ENCODE assay signal across 8 cellular contexts in the genomic region with DNA sequence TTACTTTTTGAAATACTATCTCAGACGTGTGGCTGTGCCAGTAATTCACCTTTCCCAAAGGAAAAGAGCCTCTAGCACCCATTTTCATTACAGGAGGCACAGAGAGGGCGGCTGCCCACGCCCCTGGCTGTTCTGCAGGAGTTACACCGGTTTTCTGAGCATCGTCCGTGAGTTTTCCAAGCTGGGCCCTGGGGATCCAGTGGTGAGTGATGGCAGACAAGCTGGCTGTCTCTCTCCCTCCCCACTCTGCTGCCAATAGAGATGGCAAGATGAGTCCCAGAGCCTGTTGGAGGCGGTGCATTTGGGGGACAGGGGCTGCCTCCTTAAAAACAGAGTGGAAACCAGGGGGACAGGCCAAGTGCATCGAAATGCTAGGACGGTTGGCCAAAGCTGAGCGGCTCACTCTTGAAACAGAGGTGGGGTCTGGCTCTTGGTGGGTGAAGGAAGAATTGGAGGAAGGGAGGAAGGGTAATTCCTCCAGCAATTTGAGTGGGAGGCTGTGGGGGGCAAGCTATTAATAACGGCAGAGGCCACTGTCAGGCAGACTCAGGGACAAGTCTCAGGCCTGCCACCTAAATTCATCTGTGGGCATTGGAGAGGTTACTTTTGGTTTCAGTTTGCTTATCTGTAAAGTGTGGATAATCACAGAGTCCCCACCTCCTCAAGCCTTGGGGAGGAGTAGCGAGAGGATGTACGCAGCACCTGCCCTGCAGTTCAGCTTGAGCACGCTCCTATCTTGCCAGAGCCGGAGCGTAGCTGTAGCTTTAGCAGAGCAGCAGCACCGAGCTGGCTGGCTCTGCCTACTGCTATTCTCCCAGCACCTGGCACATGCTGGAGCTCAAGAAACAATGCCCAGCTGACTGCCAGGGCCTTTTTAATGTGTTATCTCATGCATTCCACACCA. TPM values are rescaled to one million over a fixed set of nuclear protein-coding genes. Genes with fewer than 3 reads are reported as not detected.
DNase-seq lines count a peak whose midpoint lies in the region; ATAC-seq and TF ChIP-seq lines count a peak whose summit lies in the region.

No MANE protein-coding gene starts in this region.

- H3K27me3 Mint-ChIP-seq in activated T-cell treated with anti-CD3 and anti-CD28 coated beads, Interleukin-2, amount 50 U/mL, for 4 hours (ENCODE audit: low read depth) = no peaks in the 10 kb centered on the region
- peaks cover 6% of the 10 kb centered on the region for H3K27me3 Mint-ChIP-seq in type B pancreatic cell

- TF ChIP-seq POLR2A in right lobe of liver (IDR thresholded peaks at IDR 0.05) = no peak

- intact Hi-C loops in right lobe of liver (cut with DNase I) = loop anchor here (5.0 to 10.0 kb wide), 3 partner anchors 59 to 447 kb away; no protein-coding TSS in a partner anchor

- H3K36me3 ChIP-seq in right lobe of liver (no peaks in the 10 kb centered on the region), WERI-Rb-1 (no peaks in the 10 kb centered on the region)

- H3K4me3 ChIP-seq in right lobe of liver = peak overlapping the region in 2 of 3 donors; percentile 23 to 38
- no peak overlapping the region for H3K4me3 ChIP-seq in WERI-Rb-1 (ENCODE audit: low read depth, low read length)

- H3K27ac ChIP-seq in right lobe of liver = no peak overlapping the region
- H3K27ac ChIP-seq in WERI-Rb-1 = no peak overlapping the region

- TF ChIP-seq CTCF in right lobe of liver (IDR thresholded peaks at IDR 0.05) = no peak
- no peak for TF ChIP-seq CTCF in type B pancreatic cell (conservative IDR thresholded peaks at IDR 0.05)
- TF ChIP-seq CTCF in WERI-Rb-1 (IDR thresholded peaks at IDR 0.05; ENCODE audit: low read depth, low read length) = no peak

- DNase-seq in NCI-H2029 treated with DMSO at 0.1 percent for 48 hours (lab: John Stamatoyannopoulos, UW) (peak; percentile 57), right lobe of liver (peak in 2 of 3 donors; percentile 50 to 53), type B pancreatic cell (ENCODE audit: extremely low spot score, unreplicated experiment) (no peak), NCI-H446 treated with DMSO at 0.1 percent for 48 hours (lab: John Stamatoyannopoulos, UW) (no peak), WERI-Rb-1 (no peak)
- DNase-seq in activated T-cell treated with anti-CD3 and anti-CD28 coated beads, Interleukin-2, amount 50 U/mL, for 4 hours = peak; percentile 39

- peak overlapping the region; percentile 67 for H3K4me3 Mint-ChIP-seq in activated T-cell treated with anti-CD3 and anti-CD28 coated beads, Interleukin-2, amount 50 U/mL, for 4 hours
- no peak overlapping the region for H3K4me3 Mint-ChIP-seq in type B pancreatic cell

- no peaks in the 10 kb centered on the region for H3K9me3 ChIP-seq in right lobe of liver
- H3K9me3 ChIP-seq in WERI-Rb-1 (ENCODE audit: severe bottlenecking) = peaks cover 8% of the 10 kb centered on the region

- peaks cover 4% of the 10 kb centered on the region for H3K9me3 Mint-ChIP-seq in activated T-cell treated with anti-CD3 and anti-CD28 coated beads, Interleukin-2, amount 50 U/mL, for 4 hours
- H3K9me3 Mint-ChIP-seq in type B pancreatic cell = peaks cover 6% of the 10 kb centered on the region

- H3K36me3 Mint-ChIP-seq in activated T-cell treated with anti-CD3 and anti-CD28 coated beads, Interleukin-2, amount 50 U/mL, for 4 hours (ENCODE audit: insufficient read depth) = no peaks in the 10 kb centered on the region
- H3K36me3 Mint-ChIP-seq in type B pancreatic cell = no peaks in the 10 kb centered on the region

- H3K27ac Mint-ChIP-seq in type B pancreatic cell = peak overlapping the region; percentile 23

- H3K27me3 ChIP-seq in right lobe of liver = no peaks in the 10 kb centered on the region
- no peaks in the 10 kb centered on the region for H3K27me3 ChIP-seq in WERI-Rb-1 (ENCODE audit: insufficient read depth, low read depth, severe bottlenecking)

- H3K4me1 ChIP-seq in right lobe of liver = peaks cover 0 to 12% (median 0%) of the 10 kb centered on the region in 4 donors

- ATAC-seq in GM18498 (IDR thresholded peaks at IDR 0.05; ENCODE audit: unreplicated experiment) (peak; percentile 75), GM21786 (IDR thresholded peaks at IDR 0.05; ENCODE audit: unreplicated experiment) (peak; percentile 67), right lobe of liver (peak; percentile 71 to 74 (median 72))
- ATAC-seq in activated T-cell treated with anti-CD3 and anti-CD28 coated beads, Interleukin-2, amount 50 U/mL, for 4 hours = peak; percentile 84

- 57% methylated on average over 14 of the region's 17 CpGs for WGBS in right lobe of liver (ENCODE audit: insufficient coverage, low coverage, low lambda C conversion rate, missing lambda C conversion rate)

- H3K4me1 Mint-ChIP-seq in activated T-cell treated with anti-CD3 and anti-CD28 coated beads, Interleukin-2, amount 50 U/mL, for 4 hours (ENCODE audit: low read depth) = peaks cover 44% of the 10 kb centered on the region
- H3K4me1 Mint-ChIP-seq in type B pancreatic cell (ENCODE audit: unreplicated experiment) = peaks cover 8% of the 10 kb centered on the region

RNA-seq across cellular contexts. Expression of gene NOS2, which starts 7.5 kb away (rescaled TPM):
- total RNA-seq in activated T-cell treated with anti-CD3 and anti-CD28 coated beads, Interleukin-2, amount 50 U/mL, for 4 hours = not detected
- under 1 TPM in 2 of 6 experiments, not detected in 4; 0.07 to 0.09 TPM for total RNA-seq in right lobe of liver
- 1.1 and 7.6 TPM in 2 replicates for total RNA-seq in type B pancreatic cell (ENCODE audit: low replicate concordance)

Comparison
In these comparisons a context has a peak if more than half of its experiments do, and no peak if none do; other contexts are left out.
1. DNase-seq: peak in NCI-H2029 treated with DMSO at 0.1 percent for 48 hours (single experiment), activated T-cell treated with anti-CD3 and anti-CD28 coated beads, Interleukin-2, amount 50 U/mL, for 4 hours (single experiment) and right lobe of liver (2 of 3); none in type B pancreatic cell (single experiment), NCI-H446 treated with DMSO at 0.1 percent for 48 hours (single experiment) and WERI-Rb-1 (single experiment).
2. Peak in every context shown above with its lines, with median percentiles within 50 percentile points of each other: ATAC-seq.